10 cellular contexts compared by ENCODE assay signal in the genomic region with DNA sequence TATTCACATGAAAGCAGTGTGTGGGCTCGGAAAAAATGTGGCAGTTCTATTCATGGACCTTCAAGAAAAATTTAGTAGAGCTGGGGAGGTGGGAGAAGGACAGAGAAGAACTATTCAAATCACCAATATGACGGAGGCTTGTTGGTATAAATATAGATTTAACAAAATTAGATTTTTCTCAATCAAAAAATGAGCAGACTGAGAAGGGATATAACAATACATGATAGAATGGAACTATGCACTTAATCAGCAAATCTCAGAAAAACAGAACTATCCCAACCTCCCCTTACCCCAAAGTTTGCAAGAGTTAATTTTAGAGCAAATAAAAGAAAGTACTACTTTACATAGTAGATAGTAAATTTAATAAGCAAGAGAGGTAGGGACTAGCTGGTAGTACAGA.
"Had no signal": no experiment of that assay in that cellular context is flagged by ENCODE, and none has a peak within 500 bp of the region (broad histone marks: within the 10 kb centered on the region; RNA-seq: fewer than 3 reads in every experiment).

No MANE protein-coding gene starts in this region.

- H3K27ac ChIP-seq: GM23248, HL-60 had no signal

- H3K4me1 ChIP-seq: HAP-1 had no signal

- ATAC-seq: HCT116, HepG2 had no signal

- H3K9me3 ChIP-seq: HAP-1 had no signal

- H2AFZ ChIP-seq: GM23248 had no signal

- H3K27ac Mint-ChIP-seq: HFFc6, IgD-negative memory B cell had no signal

- H3K36me3 ChIP-seq: HAP-1 had no signal

- H3K4me3 ChIP-seq: GM23248, HAP-1 had no signal

- H3K9me3 Mint-ChIP-seq: HFFc6, IgD-negative memory B cell had no signal

- H3K9ac ChIP-seq: GM23248 had no signal

- DNase-seq: GM23248, GOT3, H7, HFFc6, KBM-7 had no signal

- H3K4me3 Mint-ChIP-seq: HFFc6, IgD-negative memory B cell had no signal

- H3K36me3 Mint-ChIP-seq: IgD-negative memory B cell had no signal
